Comparison of ENCODE assay signal across 23 cellular contexts in genomic region chr11:74154621-74155281, GRCh38. TPM values are rescaled to one million over a fixed set of nuclear protein-coding genes. Genes with fewer than 3 reads are reported as not detected.
DNase-seq lines count a peak whose midpoint lies in the region; ATAC-seq and TF ChIP-seq lines count a peak whose summit lies in the region.
"Had no signal": no experiment of that assay in that cellular context is flagged by ENCODE, and none has a peak within 500 bp of the region (broad histone marks: within the 10 kb centered on the region; RNA-seq: fewer than 3 reads in every experiment).

No MANE protein-coding gene starts in this region.

- ATAC-seq in GM21528 (IDR thresholded peaks at IDR 0.05; ENCODE audit: low FRiP score, unreplicated experiment), result no peak
- ATAC-seq in HG03025 (IDR thresholded peaks at IDR 0.05; ENCODE audit: low FRiP score, unreplicated experiment), result no peak
- ATAC-seq in GM21515 (IDR thresholded peaks at IDR 0.05; ENCODE audit: unreplicated experiment), result no peak
- ATAC-seq: CD8-positive, alpha-beta T cell; stimulated activated memory B cell treated with anti-CD40 and anti-IgM and Interleukin-4, amounts not matched to agents 10 μg/mL and 1 μg/mL and 100 μg/mL, for 72 hours had no signal

- peaks cover 25% of the 10 kb centered on the region for H3K36me3 Mint-ChIP-seq in HFFc6 (ENCODE audit: low read depth)

- no peaks in the 10 kb centered on the region for H3K27me3 ChIP-seq in ACC112 (ENCODE audit: insufficient read depth, low read length)
- H3K27me3 ChIP-seq: dorsolateral prefrontal cortex, esophagus squamous epithelium, ovary had no signal

- no peaks in the 10 kb centered on the region for H3K27me3 Mint-ChIP-seq in HFFc6 (ENCODE audit: insufficient read depth)
- H3K27me3 Mint-ChIP-seq: stimulated activated memory B cell treated with anti-CD40 and anti-IgM and Interleukin-4, amounts not matched to agents 10 μg/mL and 1 μg/mL and 100 μg/mL, for 72 hours had no signal

- TF ChIP-seq CTCF in HFFc6 (IDR thresholded peaks at IDR 0.05) (no peak), fibroblast of villous mesenchyme (IDR thresholded peaks at IDR 0.05; ENCODE audit: insufficient read depth, low read depth, low read length) (no peak)

- H3K4me3 ChIP-seq in ACC112 (ENCODE audit: low read depth, low read length) (peak overlapping the region; percentile 8; the same call in 1 of the 2 replicates), fibroblast of villous mesenchyme (ENCODE audit: low read depth, low read length) (no peak overlapping the region)
- H3K4me3 ChIP-seq: dorsolateral prefrontal cortex, esophagus squamous epithelium, ovary had no signal

- peaks cover 13% of the 10 kb centered on the region for H3K4me1 ChIP-seq in ACC112 (ENCODE audit: control insufficient read depth, insufficient read depth, low read length, unreplicated experiment)

- H2AFZ ChIP-seq in ACC112 (ENCODE audit: low read length, unreplicated experiment), result no peak overlapping the region

- peaks cover 44% of the 10 kb centered on the region for H3K4me1 Mint-ChIP-seq in HFFc6 (ENCODE audit: low read depth)

- peak overlapping the region; percentile 43; the same call in 1 of the 2 replicates for H3K27ac ChIP-seq in ACC112 (ENCODE audit: low read depth, low read length)
- H3K27ac ChIP-seq: dorsolateral prefrontal cortex, esophagus squamous epithelium, ovary, WERI-Rb-1 had no signal

- H3K9me3 Mint-ChIP-seq in HFFc6, result no peaks in the 10 kb centered on the region; the same call in 1 of the 2 replicates
- H3K9me3 Mint-ChIP-seq: stimulated activated memory B cell treated with anti-CD40 and anti-IgM and Interleukin-4, amounts not matched to agents 10 μg/mL and 1 μg/mL and 100 μg/mL, for 72 hours had no signal

- H3K36me3 ChIP-seq in ACC112 (ENCODE audit: insufficient read depth, low read length), result peaks cover 14% of the 10 kb centered on the region; the same call in 1 of the 2 replicates
- H3K36me3 ChIP-seq: ovary had no signal

- no peaks in the 10 kb centered on the region for H3K79me2 ChIP-seq in ACC112 (ENCODE audit: control insufficient read depth, insufficient read depth, low read length, unreplicated experiment)

- peak overlapping the region; percentile 58 for H3K27ac Mint-ChIP-seq in HFFc6
- H3K27ac Mint-ChIP-seq: activated T-helper 2 cell treated with anti-CD3 and anti-CD28 coated beads, Interferon-gamma antibody, Interleukin-2, Interleukin-4, amounts not matched to agents 10 μg/mL and 5 μg/mL and 100 μg/mL, durations not matched to agents 14 hours and 24 hours and 36 hours; CD8-positive, alpha-beta T cell; stimulated activated memory B cell treated with anti-CD40 and anti-IgM and Interleukin-4, amounts not matched to agents 10 μg/mL and 1 μg/mL and 100 μg/mL, for 72 hours had no signal

- DNase-seq in HFFc6 (peak; percentile 13), SW480 (ENCODE audit: low spot score) (peak; percentile 58), fibroblast of villous mesenchyme (ENCODE audit: low read depth) (peak; percentile 67), NCI-H2107 (lab: John Stamatoyannopoulos, UW) (no peak)
- DNase-seq: activated CD8-positive, alpha-beta memory T cell treated with anti-CD3 and anti-CD28 coated beads for 24 hours; CD8-positive, alpha-beta T cell; esophagus squamous epithelium; hypothalamus; Karpas-422; left colon; NCI-H187; NCI-H774; ovary; small intestine; trophoblast cell; WERI-Rb-1 had no signal

- no peak overlapping the region for H3K4me3 Mint-ChIP-seq in HFFc6
- H3K4me3 Mint-ChIP-seq: CD8-positive, alpha-beta T cell; stimulated activated memory B cell treated with anti-CD40 and anti-IgM and Interleukin-4, amounts not matched to agents 10 μg/mL and 1 μg/mL and 100 μg/mL, for 72 hours had no signal

RNA-seq across cellular contexts. Expression of gene C2CD3, which starts 16.1 kb away (rescaled TPM):
- total RNA-seq in HFFc6 (2021; fragmentation: NEBNext Ultra II Directional; extraction: Animal tissue kit (Norgen Biotek cat#: 25700)), result 10 to 100 TPM; 14.6 to 23.0 (median 17.2) TPM
- 19.6 and 54.4 TPM in 2 replicates for total RNA-seq in fibroblast of villous mesenchyme

RNA-seq across cellular contexts. Expression of gene PPME1, which starts 16.3 kb away (rescaled TPM):
- 100 to 1,000 TPM in 1 of 6 experiments, 10 to 100 TPM in 5; 49.5 to 107 (median 56.9) TPM for total RNA-seq in HFFc6 (2021; fragmentation: NEBNext Ultra II Directional; extraction: Animal tissue kit (Norgen Biotek cat#: 25700))
- total RNA-seq in fibroblast of villous mesenchyme, result 48.0 and 165 TPM in 2 replicates
